ENCODE assay signal across 10 cellular contexts in the genomic region with DNA sequence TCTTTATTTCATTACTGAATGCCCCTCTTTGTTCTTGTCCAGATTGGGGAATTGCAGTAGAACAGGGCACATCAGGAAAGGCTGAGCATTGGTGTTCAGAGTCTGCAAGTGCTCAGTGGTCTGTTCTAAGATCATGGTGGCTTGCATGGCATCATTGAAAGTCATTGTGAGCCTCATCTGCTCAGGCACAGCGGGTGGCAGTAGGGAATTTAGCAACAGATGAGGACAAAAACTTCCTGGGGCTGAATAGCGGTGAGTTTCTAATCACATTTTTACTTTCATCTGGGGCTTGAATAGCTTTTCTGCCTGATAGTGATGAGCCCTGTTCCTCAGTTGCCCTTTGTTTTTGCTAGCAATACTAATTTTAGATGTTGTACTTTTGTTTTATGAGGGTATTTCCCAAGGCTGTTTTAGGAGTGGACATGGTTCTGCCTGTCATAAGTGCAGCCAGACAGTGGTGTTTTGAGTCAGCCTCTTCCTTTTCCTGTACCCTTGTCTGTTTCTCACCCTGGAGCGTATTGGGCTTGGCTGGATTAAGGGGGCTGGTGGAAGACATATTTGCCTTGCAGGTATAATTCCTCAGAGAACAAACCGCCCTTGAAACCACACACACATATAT. TPM values are rescaled to one million over a fixed set of nuclear protein-coding genes. Genes with fewer than 3 reads are reported as not detected.
DNase-seq lines count a peak whose midpoint lies in the region; ATAC-seq and TF ChIP-seq lines count a peak whose summit lies in the region.
"Had no signal": no experiment of that assay in that cellular context is flagged by ENCODE, and none has a peak within 500 bp of the region (broad histone marks: within the 10 kb centered on the region; RNA-seq: fewer than 3 reads in every experiment).

No MANE protein-coding gene starts in this region.

- H2AFZ ChIP-seq in PC-3 (ENCODE audit: low read length): no peak overlapping the region

- ATAC-seq in GM19452 (IDR thresholded peaks at IDR 0.05; ENCODE audit: unreplicated experiment): peak; percentile 66
- peak; percentile 73 for ATAC-seq in HG03095 (IDR thresholded peaks at IDR 0.05; ENCODE audit: unreplicated experiment)
- no peak for ATAC-seq in PC-3

- no peaks in the 10 kb centered on the region for H3F3A ChIP-seq in PC-3 (ENCODE audit: low read length, unreplicated experiment)

- H3K9me3 ChIP-seq in PC-3 (ENCODE audit: low read length) (no peaks in the 10 kb centered on the region), MG63 (no peaks in the 10 kb centered on the region)

- H3K27me3 ChIP-seq in dorsolateral prefrontal cortex (no peaks in the 10 kb centered on the region), PC-3 (ENCODE audit: low read length) (no peaks in the 10 kb centered on the region), MG63 (no peaks in the 10 kb centered on the region)

- no peak overlapping the region for H3K9ac ChIP-seq in PC-3 (ENCODE audit: low read length)

- no peak overlapping the region for H3K4me2 ChIP-seq in PC-3 (ENCODE audit: low read length)

- TF ChIP-seq CTCF in dorsolateral prefrontal cortex (IDR thresholded peaks at IDR 0.05 in 54 of 56, conservative IDR thresholded peaks at IDR 0.05 in 2 of 56; ENCODE audit: low read depth in 1 of 56, partially characterized antibody in 56 of 56): no peak
- TF ChIP-seq CTCF in PC-3 (conservative IDR thresholded peaks at IDR 0.05; ENCODE audit: low read depth, low read length): no peak

- DNase-seq in Daoy (ENCODE audit: low read depth) (peak; percentile 50), dorsolateral prefrontal cortex (no peak), PC-3 (no peak), kidney glomerular epithelial cell (lab: John Stamatoyannopoulos, UW) (no peak), NCI-H2081 (lab: John Stamatoyannopoulos, UW) (no peak), MG63 (no peak)
- DNase-seq: CD4-positive, alpha-beta memory T cell had no signal

- H3K4me3 ChIP-seq in dorsolateral prefrontal cortex (peak overlapping the region in 3 of 59 donors; percentile 2 to 12 (median 5)), PC-3 (ENCODE audit: low read length) (no peak overlapping the region), MG63 (no peak overlapping the region)

- no peaks in the 10 kb centered on the region for H4K20me1 ChIP-seq in PC-3 (ENCODE audit: low read length)

- CTCF ChIA-PET in PC-3 (lab: Charles Lee): no interaction called here

- H3K9me2 ChIP-seq in PC-3 (replicated peaks; ENCODE audit: low read length): no peaks in the 10 kb centered on the region

- H3K79me2 ChIP-seq in PC-3 (ENCODE audit: low read length): peaks cover 59% of the 10 kb centered on the region

- H3K36me3 ChIP-seq in PC-3 (ENCODE audit: low read depth, low read length): no peaks in the 10 kb centered on the region
- H3K36me3 ChIP-seq in MG63: no peaks in the 10 kb centered on the region

- H3K27ac ChIP-seq in dorsolateral prefrontal cortex (peak overlapping the region in 58 of 59 donors; percentile 19 to 100 (median 91)), PC-3 (ENCODE audit: low read length) (no peak overlapping the region)

- no TSS peak for BruUV-seq in PC-3 (replicated peaks; lab: Mats Ljungman, UMichigan)

- POLR2A ChIA-PET in PC-3 (lab: Charles Lee; ENCODE audit: unreplicated experiment): no interaction called here

- H3K4me1 ChIP-seq in PC-3 (ENCODE audit: insufficient read depth, low read length): peaks cover 19% of the 10 kb centered on the region

- intact Hi-C loops in dorsolateral prefrontal cortex (cut with DNase I) (no loop called here), PC-3 (cut with micrococcal nuclease) (no loop called here)

RNA-seq across cellular contexts. Expression of gene SCHIP1, which starts 21.8 kb away (rescaled TPM):
- total RNA-seq in Daoy (2014; rRNA removed; shearing (Covaris generic)): 2.4 and 6.7 TPM in 2 replicates
- total RNA-seq in dorsolateral prefrontal cortex: 100 to 1,000 TPM in 47 of 120 experiments, 10 to 100 TPM in 73; 43.3 to 151 (median 93.9) TPM
- 1.0 and 2.1 TPM in 2 replicates for total RNA-seq in PC-3 (2014; rRNA removed)
- total RNA-seq in MG63 (2014; rRNA removed; shearing (Covaris generic); ENCODE audit: low replicate concordance): 0.43 and 3.7 TPM in 2 replicates
- total RNA-seq: CD4-positive, alpha-beta memory T cell; T-helper 1 cell treated with Interleukin-12 subunit alpha and Interleukin-12 subunit beta and Interleukin-4 antibody, amounts not matched to agents 30 ng/mL and 1 ng/mL, for 36 hours had no signal
